Comparison of ENCODE assay signal across 1 cellular context in genomic region chr12:6265038-6265405, GRCh38.
TF ChIP-seq lines count a peak whose summit lies in the region.

No MANE protein-coding gene starts in this region.

TF ChIP-seq in H1, 55 proteins besides CTCF, POLR2A, EP300 and RAD21:
- no peak for TF ChIP-seq SP4 (IDR thresholded peaks at IDR 0.05; ENCODE audit: low read length)
- TF ChIP-seq PHF8 (conservative IDR thresholded peaks at IDR 0.05; ENCODE audit: low read depth, low read length) = no peak
- no peak for TF ChIP-seq E2F6 (IDR thresholded peaks at IDR 0.05)
- TF ChIP-seq ATF2 (IDR thresholded peaks at IDR 0.05; ENCODE audit: low read length) = no peak
- TF ChIP-seq HDAC2 (IDR thresholded peaks at IDR 0.05; ENCODE audit: borderline replicate concordance in 1 of 2, low read depth in 2 of 2, low read length in 2 of 2) = no peak
- no peak for TF ChIP-seq CBX8 (IDR thresholded peaks at IDR 0.05; ENCODE audit: borderline replicate concordance, low read depth, low read length)
- no peak for TF ChIP-seq SIX5 (IDR thresholded peaks at IDR 0.05; ENCODE audit: low read depth, low read length)
- no peak for TF ChIP-seq GTF2F1 (IDR thresholded peaks at IDR 0.05; ENCODE audit: borderline replicate concordance, low read depth, low read length)
- TF ChIP-seq KDM4A (IDR thresholded peaks at IDR 0.05; ENCODE audit: low read depth, low read length, severe bottlenecking) = no peak
- TF ChIP-seq ZNF274 (IDR thresholded peaks at IDR 0.05; ENCODE audit: borderline replicate concordance, extremely low read depth, low read length) = no peak
- no peak for TF ChIP-seq BRCA1 (IDR thresholded peaks at IDR 0.05; ENCODE audit: low read depth, low read length)
- no peak for TF ChIP-seq POLR2AphosphoS5 (IDR thresholded peaks at IDR 0.05; ENCODE audit: low read depth, low read length)
- TF ChIP-seq BCL11A (IDR thresholded peaks at IDR 0.05; ENCODE audit: low read depth in 2 of 2, low read length in 2 of 2) = no peak
